ENCODE assay signal across 19 cellular contexts in genomic region chr10:103613616-103614015, GRCh38.
DNase-seq lines count a peak whose midpoint lies in the region; ATAC-seq, FAIRE-seq and TF ChIP-seq lines count a peak whose summit lies in the region.
"Had no signal": no experiment of that assay in that cellular context is flagged by ENCODE, and none has a peak within 500 bp of the region (broad histone marks: within the 10 kb centered on the region; RNA-seq: fewer than 3 reads in every experiment).

No MANE protein-coding gene starts in this region.

- no peak for DNase-seq in HFFc6
- DNase-seq in bronchial epithelial cell (ENCODE audit: low read depth), result no peak
- no peak for DNase-seq in neural progenitor cell (ENCODE audit: low spot score)
- DNase-seq in uterus, result no peak
- DNase-seq: BE2C; CD8-positive, alpha-beta T cell; COR-L47; DND-41; GDM1 had no signal

- peak; percentile 83 for FAIRE-seq in bronchial epithelial cell (lab: Jason Lieb, UNC)
- FAIRE-seq: A204.1, GM12892, GM19239, H54 had no signal

- H2AFZ ChIP-seq in neural progenitor cell (replicated peaks), result no peak overlapping the region

- H3K27ac ChIP-seq in neural progenitor cell, result no peak overlapping the region
- peak overlapping the region; percentile 64 to 69 for H3K27ac ChIP-seq in uterus
- H3K27ac ChIP-seq: C4-2B had no signal

- no peak for TF ChIP-seq POLR2A in uterus (IDR thresholded peaks at IDR 0.05)

- H3K9ac ChIP-seq in neural progenitor cell, result no peak overlapping the region

- H3K27me3 Mint-ChIP-seq in HFFc6 (ENCODE audit: insufficient read depth) (peaks cover 25% of the 10 kb centered on the region), neural progenitor cell (ENCODE audit: insufficient read depth, low read depth) (peaks cover 7% of the 10 kb centered on the region)

- no peaks in the 10 kb centered on the region for H3K79me2 ChIP-seq in neural progenitor cell (ENCODE audit: low read depth)

- peaks cover 71% of the 10 kb centered on the region for H3K4me1 Mint-ChIP-seq in HFFc6 (ENCODE audit: low read depth)
- peaks cover 18% of the 10 kb centered on the region for H3K4me1 Mint-ChIP-seq in neural progenitor cell

- H3K9me3 ChIP-seq in neural progenitor cell (ENCODE audit: low read depth), result no peaks in the 10 kb centered on the region
- H3K9me3 ChIP-seq in uterus, result no peaks in the 10 kb centered on the region
- H3K9me3 ChIP-seq: BE2C had no signal

- H3K27ac Mint-ChIP-seq in HFFc6 (peak overlapping the region; percentile 28; the same call in 1 of the 2 replicates), neural progenitor cell (peak overlapping the region; percentile 1)
- H3K27ac Mint-ChIP-seq: CD8-positive, alpha-beta T cell had no signal

- H3F3A ChIP-seq in neural progenitor cell (ENCODE audit: low read depth), result no peaks in the 10 kb centered on the region

- H3K4me3 Mint-ChIP-seq in HFFc6, result no peak overlapping the region
- H3K4me3 Mint-ChIP-seq in neural progenitor cell, result no peak overlapping the region
- H3K4me3 Mint-ChIP-seq: CD8-positive, alpha-beta T cell had no signal

- peaks cover 53% of the 10 kb centered on the region for H3K36me3 ChIP-seq in bronchial epithelial cell (ENCODE audit: control insufficient read depth, insufficient read depth, low read length)
- H3K36me3 ChIP-seq in neural progenitor cell, result no peaks in the 10 kb centered on the region
- H3K36me3 ChIP-seq in uterus, result no peaks in the 10 kb centered on the region

- H3K4me3 ChIP-seq in bronchial epithelial cell (ENCODE audit: low read depth, low read length) (no peak overlapping the region), neural progenitor cell (no peak overlapping the region), uterus (no peak overlapping the region)

- H3K4me1 ChIP-seq in neural progenitor cell (no peaks in the 10 kb centered on the region), uterus (peaks cover 18 to 19% of the 10 kb centered on the region in 2 donors)

- H3K27me3 ChIP-seq in bronchial epithelial cell (ENCODE audit: control insufficient read depth, insufficient read depth, low read length) (no peaks in the 10 kb centered on the region), neural progenitor cell (no peaks in the 10 kb centered on the region), uterus (no peaks in the 10 kb centered on the region)
- H3K27me3 ChIP-seq: BE2C had no signal

- intact Hi-C loops in uterus (cut with DNase I; ENCODE audit: low total_unique reads), result no loop called here

- H3K9me3 Mint-ChIP-seq in HFFc6, result no peaks in the 10 kb centered on the region
- peaks cover 2% of the 10 kb centered on the region for H3K9me3 Mint-ChIP-seq in neural progenitor cell
- H3K9me3 Mint-ChIP-seq: CD8-positive, alpha-beta T cell had no signal

- no peak overlapping the region for H3K4me2 ChIP-seq in neural progenitor cell

- H4K20me1 ChIP-seq in neural progenitor cell (ENCODE audit: low read depth), result no peaks in the 10 kb centered on the region

- no peak for ATAC-seq in HG02938 (IDR thresholded peaks at IDR 0.05; ENCODE audit: unreplicated experiment)
- ATAC-seq in GM21723 (IDR thresholded peaks at IDR 0.05; ENCODE audit: unreplicated experiment), result no peak
- ATAC-seq in GM18873 (IDR thresholded peaks at IDR 0.05; ENCODE audit: low FRiP score, unreplicated experiment), result no peak
- ATAC-seq in GM21717 (IDR thresholded peaks at IDR 0.05; ENCODE audit: unreplicated experiment), result no peak
- ATAC-seq: CD8-positive, alpha-beta T cell; HCT116 had no signal

- peaks cover 44% of the 10 kb centered on the region for H3K36me3 Mint-ChIP-seq in HFFc6 (ENCODE audit: low read depth)
- peaks cover 6% of the 10 kb centered on the region for H3K36me3 Mint-ChIP-seq in neural progenitor cell

- TF ChIP-seq CTCF in HFFc6 (IDR thresholded peaks at IDR 0.05) (no peak), bronchial epithelial cell (IDR thresholded peaks at IDR 0.05; ENCODE audit: insufficient read depth, low read length, severe bottlenecking) (no peak), neural progenitor cell (IDR thresholded peaks at IDR 0.05) (no peak), uterus (IDR thresholded peaks at IDR 0.05) (no peak)
